ENCODE assay signal across 1 cellular context in genomic region chr4:190110570-190111295, GRCh38.
A peak's percentile ranks its signal among the peaks of the same experiment; 100 is the strongest.
TF ChIP-seq lines count a peak whose summit lies in the region.

No MANE protein-coding gene starts in this region.

TF ChIP-seq in HepG2, 621 proteins besides CTCF, POLR2A, EP300 and RAD21 (continued from another document):
- TF ChIP-seq ZBTB43 (CRISPR knock-in tag; conservative IDR thresholded peaks at IDR 0.05) (0 out of 2 replicates have a peak, but pooled peaks have one; percentile 16), LRRFIP1 (CRISPR knock-in tag; conservative IDR thresholded peaks at IDR 0.05) (peak; percentile 16; the same call in 1 of the 2 replicates), TBX3 (IDR thresholded peaks at IDR 0.05; ENCODE audit: borderline replicate concordance) (peak; percentile 41; the same call in 1 of the 2 replicates), TOE1 (CRISPR knock-in tag; IDR thresholded peaks at IDR 0.05) (0 out of 2 replicates have a peak, but pooled peaks have one; percentile 12), BRCA1 (CRISPR knock-in tag; IDR thresholded peaks at IDR 0.05) (0 out of 2 replicates have a peak, but pooled peaks have one; percentile 15), ZFAT (CRISPR knock-in tag; conservative IDR thresholded peaks at IDR 0.05) (0 out of 2 replicates have a peak, but pooled peaks have one; percentile 39), ATF1 (CRISPR knock-in tag; IDR thresholded peaks at IDR 0.05) (peak; percentile 30; the same call in 1 of the 2 replicates), RORA (CRISPR knock-in tag; IDR thresholded peaks at IDR 0.05) (0 out of 2 replicates have a peak, but pooled peaks have one; percentile 9), SNAPC2 (CRISPR knock-in tag; IDR thresholded peaks at IDR 0.05) (peak; percentile 69; the same call in 1 of the 2 replicates), HMGXB4 (CRISPR knock-in tag; IDR thresholded peaks at IDR 0.05; ENCODE audit: borderline replicate concordance in 1 of 2, low read depth in 1 of 2) (peak in 1 of 2 experiments; percentile 8; a peak in 2 of 4 replicates), ZNF414 (CRISPR knock-in tag; IDR thresholded peaks at IDR 0.05) (peak; percentile 39; the same call in 1 of the 2 replicates), NKX3-1 (CRISPR knock-in tag; IDR thresholded peaks at IDR 0.05) (0 out of 2 replicates have a peak, but pooled peaks have one; percentile 25), SNAI1 (CRISPR knock-in tag; IDR thresholded peaks at IDR 0.05; ENCODE audit: borderline replicate concordance) (0 out of 2 replicates have a peak, but pooled peaks have one; percentile 3), ZNF816 (CRISPR knock-in tag; IDR thresholded peaks at IDR 0.05; ENCODE audit: borderline replicate concordance) (0 out of 2 replicates have a peak, but pooled peaks have one; percentile 30)
